In genomic region chr2:96345403-96345802, GRCh38 we compare ENCODE assay signal across 1 cellular context.
TF ChIP-seq lines count a peak whose summit lies in the region.

No MANE protein-coding gene starts in this region.

TF ChIP-seq in H1, 55 proteins besides CTCF, POLR2A, EP300 and RAD21:
- no peak for TF ChIP-seq MAFK (IDR thresholded peaks at IDR 0.05; ENCODE audit: low read depth, low read length)
- no peak for TF ChIP-seq SIN3A (conservative IDR thresholded peaks at IDR 0.05 in 1 of 2, IDR thresholded peaks at IDR 0.05 in 1 of 2; ENCODE audit: low read depth in 1 of 2, low read length in 2 of 2)
- no peak for TF ChIP-seq KDM5A (IDR thresholded peaks at IDR 0.05; ENCODE audit: low read length)
- TF ChIP-seq KDM4A (IDR thresholded peaks at IDR 0.05; ENCODE audit: low read depth, low read length, severe bottlenecking): no peak
TF ChIP-seq in H1: peak in this region for 0.
